In the genomic region with DNA sequence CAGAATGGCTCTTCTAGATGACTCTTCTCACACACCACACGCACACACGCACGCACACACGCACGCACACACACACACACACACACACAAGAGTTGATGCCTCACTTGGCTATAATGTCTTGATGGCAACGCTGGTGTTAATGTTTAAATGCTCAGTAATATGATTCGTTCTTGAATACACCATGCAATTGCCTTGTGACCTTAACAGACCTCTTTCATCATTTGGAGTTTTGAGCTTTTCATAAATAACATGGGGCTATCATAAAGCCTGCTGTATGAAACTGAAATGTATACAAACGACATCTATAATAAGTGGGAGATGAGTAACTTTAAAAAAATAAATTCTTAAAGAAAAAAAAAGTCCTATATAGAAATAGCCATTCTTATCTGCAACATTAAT, we compare ENCODE assay signal across 30 cellular contexts. TPM values are rescaled to one million over a fixed set of nuclear protein-coding genes. Genes with fewer than 3 reads are reported as not detected.
"Had no signal": no experiment of that assay in that cellular context is flagged by ENCODE, and none has a peak within 500 bp of the region (broad histone marks: within the 10 kb centered on the region; RNA-seq: fewer than 3 reads in every experiment).

No MANE protein-coding gene starts in this region.

- ATAC-seq: activated CD8-positive, alpha-beta memory T cell treated with anti-CD3 and anti-CD28 coated beads, Interleukin-2, amount 10 ng/mL, durations not matched to agents 7 days and 5 days; activated CD8-positive, alpha-beta T cell treated with anti-CD3 and anti-CD28 coated beads for 36 hours; activated naive CD4-positive, alpha-beta T cell treated with anti-CD3 and anti-CD28 coated beads, Interleukin-2, amount 50 U/mL, for 72 hours; left lung; T-cell; upper lobe of right lung had no signal

- H3K27ac Mint-ChIP-seq: activated CD4-positive, alpha-beta T cell treated with anti-CD3 and anti-CD28 coated beads, Interleukin-2, amount 10 ng/mL, durations not matched to agents 7 days and 5 days; activated CD8-positive, alpha-beta memory T cell treated with anti-CD3 and anti-CD28 coated beads, Interleukin-2, amount 10 ng/mL, durations not matched to agents 7 days and 5 days; activated CD8-positive, alpha-beta T cell treated with anti-CD3 and anti-CD28 coated beads for 36 hours; activated naive CD4-positive, alpha-beta T cell treated with anti-CD3 and anti-CD28 coated beads, Interleukin-2, amount 50 U/mL, for 72 hours; activated T-helper 1 cell treated with anti-CD3 and anti-CD28 coated beads, Interleukin-12 subunit alpha, Interleukin-12 subunit beta, Interleukin-2, Interleukin-4 antibody, amounts not matched to agents 30 ng/mL and 10 ng/mL and 1 ng/mL, durations not matched to agents 14 hours and 24 hours and 36 hours; immature natural killer cell; mesothelial cell of epicardium; nephron; T-cell; T-helper 2 cell treated with Interferon-gamma antibody and Interleukin-4, amounts not matched to agents 5 μg/mL and 100 μg/mL, for 36 hours had no signal

- H3K4me3 Mint-ChIP-seq: activated CD4-positive, alpha-beta T cell treated with anti-CD3 and anti-CD28 coated beads, Interleukin-2, amount 10 ng/mL, durations not matched to agents 7 days and 5 days; activated CD8-positive, alpha-beta memory T cell treated with anti-CD3 and anti-CD28 coated beads, Interleukin-2, amount 10 ng/mL, durations not matched to agents 7 days and 5 days; activated CD8-positive, alpha-beta T cell treated with anti-CD3 and anti-CD28 coated beads for 36 hours; activated T-helper 1 cell treated with anti-CD3 and anti-CD28 coated beads, Interleukin-12 subunit alpha, Interleukin-12 subunit beta, Interleukin-2, Interleukin-4 antibody, amounts not matched to agents 30 ng/mL and 10 ng/mL and 1 ng/mL, durations not matched to agents 14 hours and 24 hours and 36 hours; immature natural killer cell; mesothelial cell of epicardium; nephron; T-cell; T-helper 2 cell treated with Interferon-gamma antibody and Interleukin-4, amounts not matched to agents 5 μg/mL and 100 μg/mL, for 36 hours had no signal

- H3K4me1 ChIP-seq: breast epithelium, prostate gland had no signal

- H3K9me3 Mint-ChIP-seq: activated CD4-positive, alpha-beta T cell treated with anti-CD3 and anti-CD28 coated beads, Interleukin-2, amount 10 ng/mL, durations not matched to agents 7 days and 5 days; activated CD8-positive, alpha-beta T cell treated with anti-CD3 and anti-CD28 coated beads for 36 hours; activated naive CD4-positive, alpha-beta T cell treated with anti-CD3 and anti-CD28 coated beads, Interleukin-2, amount 50 U/mL, for 72 hours; activated T-helper 1 cell treated with anti-CD3 and anti-CD28 coated beads, Interleukin-12 subunit alpha, Interleukin-12 subunit beta, Interleukin-2, Interleukin-4 antibody, amounts not matched to agents 30 ng/mL and 10 ng/mL and 1 ng/mL, durations not matched to agents 14 hours and 24 hours and 36 hours; mesothelial cell of epicardium; nephron; T-cell; T-helper 2 cell treated with Interferon-gamma antibody and Interleukin-4, amounts not matched to agents 5 μg/mL and 100 μg/mL, for 36 hours had no signal

- H3K9me3 ChIP-seq: adrenal gland, breast epithelium, left lung, neutrophil, ovary, prostate gland, spleen, thyroid gland, upper lobe of right lung had no signal

- H3K36me3 Mint-ChIP-seq: activated naive CD4-positive, alpha-beta T cell treated with anti-CD3 and anti-CD28 coated beads, Interleukin-2, amount 50 U/mL, for 72 hours; T-cell had no signal

- H3K36me3 ChIP-seq: breast epithelium, left lung, neutrophil, ovary, prostate gland, spleen had no signal

- H3K27ac ChIP-seq: adrenal gland, coronary artery, epithelial cell of prostate, neutrophil, ovary, prostate gland, spleen, upper lobe of right lung, VCaP had no signal

- DNase-seq: activated CD4-positive, alpha-beta T cell treated with anti-CD3 and anti-CD28 coated beads, Interleukin-2, amount 10 ng/mL, durations not matched to agents 7 days and 5 days; activated CD4-positive, CD25-positive, alpha-beta regulatory T cell treated with anti-CD3 and anti-CD28 coated beads, Interleukin-2, amount 50 U/mL, for 72 hours; activated CD8-positive, alpha-beta memory T cell treated with anti-CD3 and anti-CD28 coated beads, Interleukin-2, amount 10 ng/mL, durations not matched to agents 7 days and 5 days; activated CD8-positive, alpha-beta T cell treated with anti-CD3 and anti-CD28 coated beads for 36 hours; activated gamma-delta T cell; activated T-cell treated with anti-CD3 and anti-CD28 coated beads for 4 hours; adrenal gland; foreskin melanocyte; immature natural killer cell; kidney glomerular epithelial cell; left lung; ovary; spleen; stimulated activated CD4-positive, alpha-beta T cell treated with anti-CD3 and anti-CD28 coated beads, Interleukin-4, amount 100 ng/mL, for 24 hours; stimulated activated naive CD4-positive, alpha-beta T cell treated with Interleukin-2 at 50 U/mL for 16 hours; substantia nigra; T-cell; thyroid gland; upper lobe of right lung had no signal

- H3K27me3 ChIP-seq: adrenal gland, breast epithelium, ovary, thyroid gland, upper lobe of right lung had no signal

- H3K4me3 ChIP-seq: adrenal gland, breast epithelium, coronary artery, left lung, ovary, prostate gland, spleen, thyroid gland, upper lobe of right lung had no signal

RNA-seq across cellular contexts. Expression of a gene that starts 8.2 kb away (rescaled TPM):
- total RNA-seq: activated CD8-positive, alpha-beta T cell treated with anti-CD3 and anti-CD28 coated beads for 36 hours had no signal
